Comparison of ENCODE assay signal across 8 cellular contexts in genomic region chr10:124461642-124462347, GRCh38. TPM values are rescaled to one million over a fixed set of nuclear protein-coding genes. Genes with fewer than 3 reads are reported as not detected.
DNase-seq lines count a peak whose midpoint lies in the region; ATAC-seq and TF ChIP-seq lines count a peak whose summit lies in the region.

TSS of gene LHPP (plus strand) at chr10:124461823. CDS start at chr10:124461863, 40 bp downstream.

- TF ChIP-seq CTCF in WERI-Rb-1 (IDR thresholded peaks at IDR 0.05; ENCODE audit: low read depth, low read length) (peak; percentile 11; the same call in 1 of the 2 replicates), mammary epithelial cell (conservative IDR thresholded peaks at IDR 0.05 in 1 of 2, IDR thresholded peaks at IDR 0.05 in 1 of 2; ENCODE audit: extremely low read depth in 1 of 2, insufficient read depth in 1 of 2, low read depth in 1 of 2, low read length in 2 of 2) (peak in 1 of 2 donors; percentile 31), spleen (IDR thresholded peaks at IDR 0.05 in 8 of 11, conservative IDR thresholded peaks at IDR 0.05 in 3 of 11) (peak in 8 of 11 experiments; percentile 36 to 89 (median 78))

- H2AFZ ChIP-seq in mammary epithelial cell (ENCODE audit: low read depth, low read length), result peak within 1 kb of the TSS; percentile 92

- no peaks in the 10 kb centered on the region for H4K20me1 ChIP-seq in mammary epithelial cell (ENCODE audit: insufficient read depth, low read length)

- in situ Hi-C loops in mammary epithelial cell (cut with MboI; ENCODE audit: low sequenced_read_pairs in 2 of 2), result no loop called here

- intact Hi-C loops in mammary epithelial cell (cut with micrococcal nuclease), result loop anchor here (2.0 kb wide), 1 partner anchor 43 kb away; the partner anchor contains the start of gene OAT
- intact Hi-C loops in spleen (cut with DNase I; ENCODE audit: low total_unique reads), result no loop called here

- H3K9me3 ChIP-seq in WERI-Rb-1 (ENCODE audit: severe bottlenecking), result no peaks in the 10 kb centered on the region
- H3K9me3 ChIP-seq in mammary epithelial cell (replicated peaks; ENCODE audit: insufficient read depth, low read length), result no peaks in the 10 kb centered on the region
- H3K9me3 ChIP-seq in spleen, result no peaks in the 10 kb centered on the region

- 2% methylated on average over 15 of the region's 81 CpGs for WGBS in mammary epithelial cell (ENCODE audit: low coverage, missing lambda C conversion rate)
- WGBS in spleen, 5 donors, result 1 to 2% (median 1%) methylated on average over 29 to 81 of the region's 81 CpGs

- DNase-seq in NK-92 treated with Interleukin-12 subunit alpha and Interleukin-12 subunit beta, amount 100 ng/mL, for 24 hours (lab: John Stamatoyannopoulos, UW), result peak; percentile 71
- no peak for DNase-seq in NK-92 (lab: John Stamatoyannopoulos, UW; ENCODE audit: unreplicated experiment)
- DNase-seq in NCI-H2107 treated with DMSO at 0.1 percent for 48 hours (lab: John Stamatoyannopoulos, UW; ENCODE audit: unreplicated experiment), result peak; percentile 18
- peak; percentile 77 for DNase-seq in WERI-Rb-1
- DNase-seq in mammary epithelial cell, result peak; percentile 83
- DNase-seq in iris pigment epithelial cell (ENCODE audit: low read depth), result peak; percentile 83
- peak; percentile 99 for DNase-seq in spleen

- no peaks in the 10 kb centered on the region for H3K4me1 ChIP-seq in mammary epithelial cell (ENCODE audit: insufficient read depth, low read length)
- H3K4me1 ChIP-seq in spleen, result peaks cover 9 to 42% (median 35%) of the 10 kb centered on the region in 6 donors

- peaks cover 7% of the 10 kb centered on the region for H3K79me2 ChIP-seq in mammary epithelial cell (ENCODE audit: insufficient read depth, low read length)

- peak in 1 of 3 donors; percentile 3 for TF ChIP-seq POLR2A in spleen (IDR thresholded peaks at IDR 0.05)

- no peaks in the 10 kb centered on the region for H3K36me3 ChIP-seq in WERI-Rb-1
- no peaks in the 10 kb centered on the region for H3K36me3 ChIP-seq in mammary epithelial cell (ENCODE audit: insufficient read depth, low read length)
- no peaks in the 10 kb centered on the region for H3K36me3 ChIP-seq in spleen

- no peaks in the 10 kb centered on the region for H3K27me3 ChIP-seq in WERI-Rb-1 (ENCODE audit: insufficient read depth, low read depth, severe bottlenecking)
- no peaks in the 10 kb centered on the region for H3K27me3 ChIP-seq in mammary epithelial cell (ENCODE audit: insufficient read depth, low read length)
- H3K27me3 ChIP-seq in spleen (replicated peaks in 1 of 7), result peaks cover 0 to 4% (median 0%) of the 10 kb centered on the region in 7 donors

- peak; percentile 90 for ATAC-seq in HG02938 (IDR thresholded peaks at IDR 0.05; ENCODE audit: unreplicated experiment)

- H3K27ac ChIP-seq in WERI-Rb-1, result peak within 1 kb of the TSS; percentile 87
- no peak within 1 kb of the TSS for H3K27ac ChIP-seq in mammary epithelial cell (ENCODE audit: insufficient read depth, low read depth, low read length)
- peak within 1 kb of the TSS; percentile 61 to 95 (median 86) for H3K27ac ChIP-seq in spleen

- H3K4me2 ChIP-seq in mammary epithelial cell (ENCODE audit: insufficient read depth, low read depth, low read length), result peak within 1 kb of the TSS; percentile 88

- CTCF ChIA-PET in mammary epithelial cell (lab: Charles Lee; ENCODE audit: low non-redundant PET), result interaction anchor here (0.6 to 0.7 kb wide), 3 partner anchors 11 to 466 kb away, joined by 3 to 4 read pairs (median 4); no protein-coding TSS in a partner anchor

- H3K4me3 ChIP-seq in WERI-Rb-1 (ENCODE audit: low read depth, low read length) (peak within 1 kb of the TSS; percentile 57), mammary epithelial cell (replicated peaks in 1 of 3; ENCODE audit: insufficient read depth in 1 of 3, low read depth in 2 of 3, low read length in 3 of 3) (peak within 1 kb of the TSS; percentile 59 to 93 (median 92)), spleen (peak within 1 kb of the TSS; percentile 50 to 98 (median 83))

- BruUV-seq in mammary epithelial cell (replicated peaks; lab: Mats Ljungman, UMichigan), result no TSS peak

- no peak within 1 kb of the TSS for H3K9ac ChIP-seq in mammary epithelial cell (ENCODE audit: insufficient read depth, low read length)

- dilution Hi-C loops in mammary epithelial cell (cut with HindIII; ENCODE audit: low sequenced_read_pairs), result loop anchor here (5.0 kb wide), 1 partner anchor 46 kb away; no protein-coding TSS in a partner anchor

RNA-seq across cellular contexts. Expression of gene LHPP, which starts in this region (rescaled TPM):
- 10 to 100 TPM in 1 of 2 donors, 1 to 10 TPM in 1; 7.0 to 22.1 TPM for total RNA-seq in mammary epithelial cell
- polyA plus RNA-seq in mammary epithelial cell, result 16.9 TPM
- polyA minus RNA-seq in mammary epithelial cell, result not detected
- 10 to 100 TPM; 16.8 to 27.9 (median 24.2) TPM for total RNA-seq in spleen
- 10 to 100 TPM; 18.1 to 36.8 (median 21.4) TPM for polyA plus RNA-seq in spleen
